Comparison of ENCODE assay signal across 8 cellular contexts in the genomic region with DNA sequence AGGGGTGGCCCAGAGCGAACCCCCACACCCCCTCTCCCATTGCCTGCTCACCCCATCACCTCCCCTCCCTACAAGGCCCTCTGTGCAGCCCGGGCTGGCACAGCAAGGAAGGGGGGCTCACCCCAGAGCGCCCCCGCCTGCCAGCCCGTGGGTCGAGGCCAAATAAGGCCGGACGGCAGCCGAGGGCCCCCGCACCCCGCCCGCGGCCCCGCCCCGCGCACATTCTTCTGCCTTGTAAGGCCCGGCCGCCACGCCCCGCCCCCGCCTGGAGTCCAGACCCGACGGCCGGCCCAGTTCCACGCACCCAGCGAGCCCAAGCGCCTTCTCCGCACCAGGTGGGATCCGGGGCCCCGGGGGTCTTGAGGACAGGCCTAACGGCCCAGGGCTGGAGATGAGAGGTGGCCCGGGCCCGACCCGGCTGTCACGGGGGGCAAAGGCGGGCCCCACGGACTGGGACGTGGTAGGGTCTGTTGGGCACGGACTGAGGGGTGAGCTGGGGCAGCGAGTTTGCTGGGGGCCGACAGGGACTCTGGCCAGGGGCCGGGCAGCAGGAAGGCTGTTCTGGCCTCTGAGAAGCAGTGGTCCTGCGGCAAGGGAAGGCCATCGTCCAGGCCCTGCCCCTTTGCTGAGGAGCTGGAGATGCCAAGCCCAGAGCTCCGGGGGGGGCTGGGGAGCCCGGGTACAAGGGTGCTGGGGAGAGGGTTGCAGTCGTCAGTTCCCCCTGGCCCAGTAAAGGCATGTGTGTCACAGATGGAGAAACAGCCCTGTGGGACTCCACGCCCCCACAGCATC. TPM values are rescaled to one million over a fixed set of nuclear protein-coding genes. Genes with fewer than 3 reads are reported as not detected.
DNase-seq lines count a peak whose midpoint lies in the region; ATAC-seq and TF ChIP-seq lines count a peak whose summit lies in the region.

A gene (plus strand): TSS at position 293 of the 792 bp plus-strand sequence. CDS start 3,366 bp downstream, outside the sequence.

- POLR2A ChIA-PET in A673 (lab: Charles Lee; ENCODE audit: low non-redundant PET), result no interaction called here

- BruUV-seq in A673 (replicated peaks; lab: Mats Ljungman, UMichigan), result no TSS peak

- DNase-seq in H7 (peak; percentile 94), left ventricle myocardium inferior (peak; percentile 97), posterior vena cava (ENCODE audit: low spot score) (peak; percentile 97), NCI-H748 treated with DMSO at 0.1 percent for 48 hours (lab: John Stamatoyannopoulos, UW) (no peak), A673 (ENCODE audit: low spot score) (no peak), NCI-H774 (lab: John Stamatoyannopoulos, UW) (no peak)

- peaks cover 8% of the 10 kb centered on the region for H3K36me3 ChIP-seq in H7 (replicated peaks; ENCODE audit: control insufficient read depth, insufficient read depth, low read length)
- peaks cover 19% of the 10 kb centered on the region for H3K36me3 ChIP-seq in left ventricle myocardium inferior
- H3K36me3 ChIP-seq in A673 (ENCODE audit: insufficient read depth, low read length, poor library complexity, severe bottlenecking), result no peaks in the 10 kb centered on the region

- no peak for TF ChIP-seq CTCF in left ventricle myocardium inferior (IDR thresholded peaks at IDR 0.05; ENCODE audit: borderline replicate concordance)
- no peak for TF ChIP-seq CTCF in A673 (conservative IDR thresholded peaks at IDR 0.05; ENCODE audit: low read depth, low read length)

- intact Hi-C loops in left ventricle myocardium inferior (cut with micrococcal nuclease), result no loop called here
- intact Hi-C loops in posterior vena cava (cut with DNase I), result loop anchor here in 1 of 2 donors (5.0 kb wide), 1 partner anchor 74 kb away; no protein-coding TSS in a partner anchor
- intact Hi-C loops in A673 (cut with micrococcal nuclease; ENCODE audit: unreplicated experiment), result no loop called here

- H3K27ac ChIP-seq in adipose tissue (ENCODE audit: low read depth, low read length) (peak within 1 kb of the TSS; percentile 48), left ventricle myocardium inferior (replicated peaks) (peak within 1 kb of the TSS; percentile 98), A673 (ENCODE audit: low read depth, low read length, poor library complexity, severe bottlenecking) (no peak within 1 kb of the TSS)

- no peak for ATAC-seq in HG03280 (IDR thresholded peaks at IDR 0.05; ENCODE audit: unreplicated experiment)

- no peaks in the 10 kb centered on the region for H3K9me3 ChIP-seq in left ventricle myocardium inferior (replicated peaks)
- H3K9me3 ChIP-seq in A673 (ENCODE audit: low read depth, low read length, poor library complexity, severe bottlenecking), result no peaks in the 10 kb centered on the region

- H3K4me1 ChIP-seq in left ventricle myocardium inferior, result peaks cover 81% of the 10 kb centered on the region
- H3K4me1 ChIP-seq in A673 (ENCODE audit: insufficient read depth, low read length, poor library complexity, severe bottlenecking), result peaks cover 13% of the 10 kb centered on the region

- WGBS in adipose tissue, 3 donors, result 5 to 16% (median 8%) methylated on average over 32 to 48 of the region's 48 CpGs

- CTCF ChIA-PET in A673 (lab: Charles Lee), result no interaction called here

- H3K27me3 ChIP-seq in H7 (ENCODE audit: control insufficient read depth, insufficient read depth, low read length), result no peaks in the 10 kb centered on the region
- H3K27me3 ChIP-seq in left ventricle myocardium inferior (ENCODE audit: low read depth), result no peaks in the 10 kb centered on the region
- H3K27me3 ChIP-seq in A673 (replicated peaks; ENCODE audit: insufficient read depth, low read depth, low read length, poor library complexity), result no peaks in the 10 kb centered on the region

- H3K4me3 ChIP-seq in H7 (ENCODE audit: insufficient read depth, low read depth, low read length), result peak within 1 kb of the TSS; percentile 77
- H3K4me3 ChIP-seq in left ventricle myocardium inferior, result peak within 1 kb of the TSS; percentile 98
- H3K4me3 ChIP-seq in A673 (ENCODE audit: low read depth, low read length, poor library complexity, severe bottlenecking), result no peak within 1 kb of the TSS

RNA-seq across cellular contexts. Expression of the gene that starts here (rescaled TPM):
- 23.4 and 25.0 TPM in 2 replicates for total RNA-seq in H7 (2014; rRNA removed; shearing (Covaris generic))
- 100 to 1,000 TPM in 2 of 3 donors, 10 to 100 TPM in 1; 19.9 to 327 (median 183) TPM for polyA plus RNA-seq in adipose tissue
- total RNA-seq in left ventricle myocardium inferior (1,345 TPM), posterior vena cava (1,000 to 10,000 TPM; 2,680 to 3,095 TPM), A673 (2021) (0.11 TPM in 1 of 2 replicates, not detected in the other)

Comparison
In these comparisons a context has a peak if more than half of its experiments do, and no peak if none do; other contexts are left out.
1. RNA of the gene that starts here (total RNA-seq): 2,680 to 3,095 TPM in posterior vena cava and 1,345 TPM in left ventricle myocardium inferior (single experiment); 23.4 to 25.0 TPM in H7 and 0.11 TPM in A673; every median in the first group is over 10 times any median in the second.
2. DNase-seq: peak in H7 (single experiment), left ventricle myocardium inferior (single experiment) and posterior vena cava (single experiment); none in NCI-H748 treated with DMSO at 0.1 percent for 48 hours (single experiment), A673 (single experiment) and NCI-H774 (single experiment).